Comparison of ENCODE assay signal across 10 cellular contexts in the genomic region with DNA sequence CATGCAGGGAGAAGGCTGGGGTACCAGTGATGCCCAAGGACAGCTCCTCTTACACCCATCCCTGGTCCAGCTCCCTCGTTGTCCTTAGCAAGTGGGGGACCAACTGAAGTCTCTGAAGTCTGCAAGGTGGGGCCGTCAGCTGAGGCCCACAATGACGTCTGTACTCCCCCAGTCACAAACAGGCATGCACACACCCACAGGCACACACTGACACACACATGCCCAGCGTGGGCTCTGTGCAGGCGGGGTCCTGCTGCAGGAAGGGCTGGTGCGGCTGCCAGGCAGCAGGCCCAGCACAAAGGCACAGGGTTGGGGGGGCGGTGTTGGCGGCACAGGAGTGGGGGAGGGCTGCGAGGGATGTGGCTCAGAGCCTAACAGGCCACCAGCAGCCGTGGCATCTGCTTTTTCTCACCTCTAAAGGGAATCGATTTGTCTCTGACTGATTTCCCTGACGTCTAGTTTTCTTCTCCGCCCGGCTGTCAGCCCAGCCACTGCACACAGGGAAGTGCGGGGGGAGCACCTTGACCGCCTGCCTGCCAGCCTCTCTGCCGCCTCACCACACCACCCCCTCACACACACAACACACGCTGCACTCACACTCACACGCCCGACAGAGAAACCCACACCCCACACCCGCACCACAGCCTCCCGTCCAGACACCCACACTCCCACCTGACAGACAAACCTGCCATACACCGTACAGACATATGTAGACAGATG. TPM values are rescaled to one million over a fixed set of nuclear protein-coding genes. Genes with fewer than 3 reads are reported as not detected.
DNase-seq lines count a peak whose midpoint lies in the region; ATAC-seq and TF ChIP-seq lines count a peak whose summit lies in the region.
"Had no signal": no experiment of that assay in that cellular context is flagged by ENCODE, and none has a peak within 500 bp of the region (broad histone marks: within the 10 kb centered on the region; RNA-seq: fewer than 3 reads in every experiment).

No MANE protein-coding gene starts in this region.

- H3K27ac Mint-ChIP-seq in activated naive CD8-positive, alpha-beta T cell treated with anti-CD3 and anti-CD28 coated beads, Interleukin-2, amount 50 U/mL, for 24 hours: peak overlapping the region; percentile 36
- peak overlapping the region; percentile 76 to 90 (median 86) for H3K27ac Mint-ChIP-seq in naive thymus-derived CD8-positive, alpha-beta T cell

- H3K27me3 ChIP-seq in upper lobe of right lung: no peaks in the 10 kb centered on the region

- no peak for TF ChIP-seq CTCF in upper lobe of right lung (IDR thresholded peaks at IDR 0.05)
- no peak for TF ChIP-seq CTCF in foreskin fibroblast (IDR thresholded peaks at IDR 0.05; ENCODE audit: low read depth, low read length)

- POLR2A ChIA-PET in naive thymus-derived CD8-positive, alpha-beta T cell (lab: Charles Lee): interaction anchor here (0.6 to 2.2 kb wide), 3 partner anchors 23 to 117 kb away, joined by 3 to 15 read pairs (median 7); no protein-coding TSS in a partner anchor

- H3K9me3 Mint-ChIP-seq in activated naive CD8-positive, alpha-beta T cell treated with anti-CD3 and anti-CD28 coated beads, Interleukin-2, amount 50 U/mL, for 24 hours: no peaks in the 10 kb centered on the region
- no peaks in the 10 kb centered on the region for H3K9me3 Mint-ChIP-seq in naive thymus-derived CD8-positive, alpha-beta T cell

- DNase-seq in stimulated activated CD4-positive, alpha-beta T cell treated with anti-CD3 and anti-CD28 coated beads, Interleukin-15, amount 100 ng/mL, for 24 hours: peak; percentile 34
- DNase-seq in stimulated activated CD4-positive, alpha-beta T cell treated with anti-CD3 and anti-CD28 coated beads, Interleukin-4, amount 100 ng/mL, for 1 hour: no peak
- peak; percentile 54 for DNase-seq in activated naive CD8-positive, alpha-beta T cell treated with anti-CD3 and anti-CD28 coated beads, Interleukin-2, amount 50 U/mL, for 24 hours
- peak; percentile 43 to 86 (median 72) for DNase-seq in naive thymus-derived CD8-positive, alpha-beta T cell
- DNase-seq in upper lobe of right lung (peak; percentile 58), foreskin fibroblast (no peak), SW480 (ENCODE audit: low spot score) (no peak)
- DNase-seq: OCI-M1 had no signal

- H3K27ac ChIP-seq in upper lobe of right lung: no peak overlapping the region
- H3K27ac ChIP-seq: C4-2B had no signal

- H3K36me3 Mint-ChIP-seq in activated naive CD8-positive, alpha-beta T cell treated with anti-CD3 and anti-CD28 coated beads, Interleukin-2, amount 50 U/mL, for 24 hours (ENCODE audit: low read depth): no peaks in the 10 kb centered on the region
- H3K36me3 Mint-ChIP-seq in naive thymus-derived CD8-positive, alpha-beta T cell: no peaks in the 10 kb centered on the region

- H3K4me3 ChIP-seq in upper lobe of right lung (no peak overlapping the region), foreskin fibroblast (ENCODE audit: low read depth in 1 of 2, low read length in 2 of 2) (no peak overlapping the region)

- intact Hi-C loops in upper lobe of right lung (cut with DNase I): no loop called here

- no peak overlapping the region for H3K4me3 Mint-ChIP-seq in activated naive CD8-positive, alpha-beta T cell treated with anti-CD3 and anti-CD28 coated beads, Interleukin-2, amount 50 U/mL, for 24 hours
- peak overlapping the region; percentile 11 to 75 (median 58) for H3K4me3 Mint-ChIP-seq in naive thymus-derived CD8-positive, alpha-beta T cell

- H3K36me3 ChIP-seq in upper lobe of right lung: no peaks in the 10 kb centered on the region

- no peaks in the 10 kb centered on the region for H3K4me1 ChIP-seq in upper lobe of right lung

- ATAC-seq in activated naive CD8-positive, alpha-beta T cell treated with anti-CD3 and anti-CD28 coated beads, Interleukin-2, amount 50 U/mL, for 24 hours: peak; percentile 40
- peak; percentile 80 to 81 for ATAC-seq in naive thymus-derived CD8-positive, alpha-beta T cell
- ATAC-seq in upper lobe of right lung: peak; percentile 54
- ATAC-seq in HG02678 (IDR thresholded peaks at IDR 0.05; ENCODE audit: unreplicated experiment): no peak

- no peaks in the 10 kb centered on the region for H3K9me3 ChIP-seq in upper lobe of right lung

- peaks cover 37% of the 10 kb centered on the region for H3K4me1 Mint-ChIP-seq in activated naive CD8-positive, alpha-beta T cell treated with anti-CD3 and anti-CD28 coated beads, Interleukin-2, amount 50 U/mL, for 24 hours
- peaks cover 40 to 73% (median 55%) of the 10 kb centered on the region in 4 donors for H3K4me1 Mint-ChIP-seq in naive thymus-derived CD8-positive, alpha-beta T cell

- H3K27me3 Mint-ChIP-seq in activated naive CD8-positive, alpha-beta T cell treated with anti-CD3 and anti-CD28 coated beads, Interleukin-2, amount 50 U/mL, for 24 hours: no peaks in the 10 kb centered on the region
- no peaks in the 10 kb centered on the region for H3K27me3 Mint-ChIP-seq in naive thymus-derived CD8-positive, alpha-beta T cell

RNA-seq across cellular contexts. Expression of gene ZMIZ1, which starts 43.5 kb away (rescaled TPM):
- total RNA-seq in naive thymus-derived CD8-positive, alpha-beta T cell: 10 to 100 TPM; 11.2 to 11.6 TPM
- 1 to 10 TPM; 1.4 to 2.7 (median 2.6) TPM for polyA plus RNA-seq in naive thymus-derived CD8-positive, alpha-beta T cell
- total RNA-seq in upper lobe of right lung: 84.7 TPM

Comparison
In these comparisons a context has a peak if more than half of its experiments do, and no peak if none do; other contexts are left out.
1. DNase-seq: peak in stimulated activated CD4-positive, alpha-beta T cell treated with anti-CD3 and anti-CD28 coated beads, Interleukin-15, amount 100 ng/mL, for 24 hours (single experiment), activated naive CD8-positive, alpha-beta T cell treated with anti-CD3 and anti-CD28 coated beads, Interleukin-2, amount 50 U/mL, for 24 hours (single experiment), naive thymus-derived CD8-positive, alpha-beta T cell (10 of 10) and upper lobe of right lung (single experiment); none in stimulated activated CD4-positive, alpha-beta T cell treated with anti-CD3 and anti-CD28 coated beads, Interleukin-4, amount 100 ng/mL, for 1 hour (single experiment), foreskin fibroblast (0 of 2) and SW480 (single experiment).